Comparison of ENCODE assay signal across 19 cellular contexts in the genomic region with DNA sequence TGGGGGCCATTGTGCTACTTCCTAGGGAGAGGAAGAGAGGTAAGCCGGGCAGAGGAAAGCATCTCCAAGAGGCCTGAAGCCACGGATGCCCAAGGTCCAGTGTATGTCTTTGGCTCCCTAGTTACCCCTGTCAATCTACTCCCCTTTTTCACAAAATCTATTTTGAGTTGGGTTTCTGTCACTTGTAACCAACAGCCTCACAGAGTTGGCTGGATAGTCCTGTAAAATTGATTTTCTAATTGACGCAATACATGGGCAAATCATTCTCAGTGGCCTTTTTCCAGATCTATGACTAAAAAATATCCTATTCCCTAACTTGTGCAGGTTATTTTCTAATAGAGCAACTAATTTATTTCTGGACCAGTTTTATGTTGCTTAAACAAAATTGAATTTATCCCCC.
DNase-seq lines count a peak whose midpoint lies in the region; ATAC-seq and TF ChIP-seq lines count a peak whose summit lies in the region.
"Had no signal": no experiment of that assay in that cellular context is flagged by ENCODE, and none has a peak within 500 bp of the region (broad histone marks: within the 10 kb centered on the region; RNA-seq: fewer than 3 reads in every experiment).

No MANE protein-coding gene starts in this region.

- TF ChIP-seq POLR2A in gastroesophageal sphincter (IDR thresholded peaks at IDR 0.05), result no peak
- no peak for TF ChIP-seq POLR2A in ovary (IDR thresholded peaks at IDR 0.05)
- TF ChIP-seq POLR2A in transverse colon (IDR thresholded peaks at IDR 0.05), result no peak

- intact Hi-C loops in ovary (cut with DNase I) (loop anchor here in 2 of 4 donors (5.0 to 10.0 kb wide), 2 partner anchors 164 to 166 kb away; a partner anchor contains a TSS), transverse colon (cut with DNase I; ENCODE audit: low total_unique reads) (loop anchor here (5.0 kb wide), 1 partner anchor 166 kb away; a partner anchor contains a TSS), head of caudate nucleus (cut with DNase I) (no loop called here)

- H3K9me3 Mint-ChIP-seq in brain, result peaks cover 0 to 3% (median 0%) of the 10 kb centered on the region in 5 experiments
- H3K9me3 Mint-ChIP-seq: IgD-negative memory B cell had no signal

- no peak overlapping the region for H3K4me3 ChIP-seq in gastroesophageal sphincter
- no peak overlapping the region for H3K4me3 ChIP-seq in ovary
- no peak overlapping the region for H3K4me3 ChIP-seq in transverse colon
- H3K4me3 ChIP-seq: HAP-1 had no signal

- no peak for ATAC-seq in gastroesophageal sphincter

- no peaks in the 10 kb centered on the region for H3K9me3 ChIP-seq in gastroesophageal sphincter
- H3K9me3 ChIP-seq in ovary, result no peaks in the 10 kb centered on the region
- H3K9me3 ChIP-seq in transverse colon, result no peaks in the 10 kb centered on the region
- H3K9me3 ChIP-seq: Caco-2, HAP-1 had no signal

- peaks cover 11% of the 10 kb centered on the region for H3K4me1 Mint-ChIP-seq in brain
- H3K4me1 Mint-ChIP-seq: B cell; CD4-positive, CD25-positive, alpha-beta regulatory T cell had no signal

- 88 to 92% methylated on average over 1 to 2 of the region's 3 CpGs for WGBS in gastroesophageal sphincter (ENCODE audit: low coverage in 1 of 2), 2 donors
- WGBS in ovary, 3 donors, result 86 to 94% (median 94%) methylated on average over 3 of the region's 3 CpGs
- 84 to 90% methylated on average over 2 to 3 of the region's 3 CpGs for WGBS in transverse colon (ENCODE audit: low coverage in 1 of 2), 2 donors

- no peak for TF ChIP-seq EP300 in gastroesophageal sphincter (IDR thresholded peaks at IDR 0.05)
- TF ChIP-seq EP300 in ovary (IDR thresholded peaks at IDR 0.05), result no peak
- TF ChIP-seq EP300 in transverse colon (IDR thresholded peaks at IDR 0.05; ENCODE audit: low read depth), result no peak

- H3K4me1 ChIP-seq in gastroesophageal sphincter (peaks cover 0 to 27% (median 4%) of the 10 kb centered on the region in 3 donors), ovary (ENCODE audit: insufficient read depth) (peaks cover 5% of the 10 kb centered on the region), transverse colon (peaks cover 0 to 7% (median 0%) of the 10 kb centered on the region in 4 donors)
- H3K4me1 ChIP-seq: Caco-2, HAP-1 had no signal

- H3K27me3 Mint-ChIP-seq in brain, result peaks cover 6% of the 10 kb centered on the region
- H3K27me3 Mint-ChIP-seq: CD4-positive, CD25-positive, alpha-beta regulatory T cell had no signal

- no peaks in the 10 kb centered on the region for H3K36me3 Mint-ChIP-seq in brain
- H3K36me3 Mint-ChIP-seq: CD4-positive, CD25-positive, alpha-beta regulatory T cell had no signal

- H3K27ac Mint-ChIP-seq in brain, result peak overlapping the region in 3 of 5 experiments; percentile 23 to 84 (median 82)
- H3K27ac Mint-ChIP-seq: B cell; CD4-positive, CD25-positive, alpha-beta regulatory T cell; IgD-negative memory B cell had no signal

- in situ Hi-C loops in transverse colon (cut with MboI; ENCODE audit: low pct_ligation_motif_present in 1 of 4, low pct_unique_long_range_greater_than_20kb in 1 of 4, low sequenced_read_pairs in 3 of 4), result no loop called here

- no peak for DNase-seq in ovary
- no peak for DNase-seq in transverse colon
- no peak for DNase-seq in Ammon's horn (ENCODE audit: low spot score)
- DNase-seq in NCI-H2227 (lab: John Stamatoyannopoulos, UW; ENCODE audit: unreplicated experiment), result no peak
- no peak for DNase-seq in head of caudate nucleus
- DNase-seq: Caco-2; CD4-positive, CD25-positive, alpha-beta regulatory T cell; EL; Kasumi-1; NCI-H1417; NCI-H1930; NCI-H446 treated with DMSO at 0.1 percent for 48 hours; NK-92 treated with Interleukin-12 subunit alpha and Interleukin-12 subunit beta, amount 100 ng/mL, for 24 hours; SIG-M5 had no signal

- no peaks in the 10 kb centered on the region for H3K27me3 ChIP-seq in gastroesophageal sphincter
- H3K27me3 ChIP-seq in ovary, result no peaks in the 10 kb centered on the region
- no peaks in the 10 kb centered on the region for H3K27me3 ChIP-seq in transverse colon

- TF ChIP-seq CTCF in brain (conservative IDR thresholded peaks at IDR 0.05) (no peak), gastroesophageal sphincter (IDR thresholded peaks at IDR 0.05) (no peak), ovary (IDR thresholded peaks at IDR 0.05) (no peak), transverse colon (IDR thresholded peaks at IDR 0.05) (no peak)

- H3K36me3 ChIP-seq in gastroesophageal sphincter (no peaks in the 10 kb centered on the region), ovary (no peaks in the 10 kb centered on the region), transverse colon (no peaks in the 10 kb centered on the region)
- H3K36me3 ChIP-seq: HAP-1 had no signal

- H3K27ac ChIP-seq in gastroesophageal sphincter (peak overlapping the region; percentile 47 to 74 (median 66)), ovary (peak overlapping the region; percentile 27 to 79), transverse colon (peak overlapping the region; percentile 48 to 77 (median 68))

- H3K4me3 Mint-ChIP-seq in brain, result peak overlapping the region in 1 of 5 experiments; percentile 69
- H3K4me3 Mint-ChIP-seq: B cell; CD4-positive, CD25-positive, alpha-beta regulatory T cell; IgD-negative memory B cell had no signal
